24 cellular contexts compared by ENCODE assay signal in the genomic region with DNA sequence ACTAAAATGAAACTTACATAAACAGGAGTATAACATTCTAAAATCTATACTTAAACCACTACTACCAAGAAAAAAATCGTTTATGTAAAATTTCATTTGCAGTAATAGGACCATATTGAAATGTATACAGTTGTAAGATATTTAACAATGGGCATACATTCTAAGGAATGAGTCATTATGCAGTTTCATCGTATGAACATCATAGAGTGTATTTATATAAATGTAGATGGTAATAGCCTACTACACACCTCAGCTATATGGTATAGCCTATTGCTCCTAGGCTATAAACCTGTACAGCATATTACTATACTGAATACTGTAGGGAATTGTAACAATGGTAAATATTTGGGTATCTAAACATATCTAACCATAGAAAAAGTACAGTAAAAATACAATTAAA.
"Had no signal": no experiment of that assay in that cellular context is flagged by ENCODE, and none has a peak within 500 bp of the region (broad histone marks: within the 10 kb centered on the region; RNA-seq: fewer than 3 reads in every experiment).

No MANE protein-coding gene starts in this region.

- H3K9me3 ChIP-seq: esophagus squamous epithelium, lower lobe of right lung, right lobe of liver, thoracic aorta, tibial nerve, upper lobe of left lung had no signal

- H2AFZ ChIP-seq: parathyroid adenoma had no signal

- H3K27me3 ChIP-seq: dorsolateral prefrontal cortex, esophagus squamous epithelium, right lobe of liver, tibial nerve, upper lobe of left lung had no signal

- H3K36me3 ChIP-seq: esophagus squamous epithelium, lower lobe of right lung, right lobe of liver, thoracic aorta, upper lobe of left lung had no signal

- H3K27ac ChIP-seq: dorsolateral prefrontal cortex, esophagus squamous epithelium, lower lobe of right lung, parathyroid adenoma, right lobe of liver, thoracic aorta, tibial nerve, upper lobe of left lung had no signal

- DNase-seq: dorsolateral prefrontal cortex; effector CD4-positive, alpha-beta T cell; esophagus squamous epithelium; hypothalamus; immature natural killer cell; islet precursor cell; kidney glomerular epithelial cell; left ventricle myocardium superior; lower lobe of right lung; naive B cell; right lobe of liver; small intestine; stimulated activated CD4-positive, alpha-beta T cell treated with anti-CD3 and anti-CD28 coated beads, Interleukin-15, amount 100 ng/mL, for 24 hours; stimulated activated CD4-positive, alpha-beta T cell treated with anti-CD3 and anti-CD28 coated beads, Interleukin-2, amount 100 ng/mL, for 48 hours; stimulated activated naive B cell treated with anti-CD40 and anti-IgM and Interleukin-4, amounts not matched to agents 10 μg/mL and 1 μg/mL and 100 μg/mL, for 72 hours; upper lobe of left lung had no signal

- H3K4me1 ChIP-seq: esophagus squamous epithelium, lower lobe of right lung, parathyroid adenoma, right lobe of liver, tibial nerve, upper lobe of left lung had no signal

- FAIRE-seq: urothelium cell line had no signal

- H3K9me3 Mint-ChIP-seq: immature natural killer cell; neural crest cell; stimulated activated naive CD8-positive, alpha-beta T cell treated with anti-CD3 and anti-CD28 coated beads, Interleukin-15, Interleukin-2, amounts not matched to agents 100 ng/mL and 50 ng/mL, for 24 hours had no signal

- H3K27ac Mint-ChIP-seq: immature natural killer cell; naive B cell; natural killer cell treated with Interleukin-12 subunit alpha and Interleukin-12 subunit beta and Interleukin-15 and Interleukin-18, amount 100 ng/mL, for 72 hours; progenitor cell of endocrine pancreas; stimulated activated naive B cell treated with anti-CD40 and anti-IgM and Interleukin-4, amounts not matched to agents 10 μg/mL and 1 μg/mL and 100 μg/mL, for 72 hours; stimulated activated naive CD8-positive, alpha-beta T cell treated with anti-CD3 and anti-CD28 coated beads, Interleukin-15, Interleukin-2, amounts not matched to agents 100 ng/mL and 50 ng/mL, for 24 hours had no signal

- H3K36me3 Mint-ChIP-seq: natural killer cell treated with Interleukin-12 subunit alpha and Interleukin-12 subunit beta and Interleukin-15 and Interleukin-18, amount 100 ng/mL, for 72 hours had no signal

- H3K4me3 ChIP-seq: dorsolateral prefrontal cortex, esophagus squamous epithelium, lower lobe of right lung, right lobe of liver, thoracic aorta, tibial nerve, upper lobe of left lung had no signal

- H3K79me2 ChIP-seq: parathyroid adenoma had no signal

- H3K4me1 Mint-ChIP-seq: immature natural killer cell; naive B cell; neural crest cell; stimulated activated naive B cell treated with anti-CD40 and anti-IgM and Interleukin-4, amounts not matched to agents 10 μg/mL and 1 μg/mL and 100 μg/mL, for 72 hours had no signal

- H3K4me3 Mint-ChIP-seq: immature natural killer cell; naive B cell; natural killer cell treated with Interleukin-12 subunit alpha and Interleukin-12 subunit beta and Interleukin-15 and Interleukin-18, amount 100 ng/mL, for 72 hours; neural crest cell; stimulated activated naive B cell treated with anti-CD40 and anti-IgM and Interleukin-4, amounts not matched to agents 10 μg/mL and 1 μg/mL and 100 μg/mL, for 72 hours; stimulated activated naive CD8-positive, alpha-beta T cell treated with anti-CD3 and anti-CD28 coated beads, Interleukin-15, Interleukin-2, amounts not matched to agents 100 ng/mL and 50 ng/mL, for 24 hours had no signal

- H3K9ac ChIP-seq: parathyroid adenoma had no signal

- ATAC-seq: left ventricle myocardium superior; lower lobe of right lung; natural killer cell treated with Interleukin-12 subunit alpha and Interleukin-12 subunit beta and Interleukin-15 and Interleukin-18, amount 100 ng/mL, for 72 hours; right lobe of liver; stimulated activated naive B cell treated with anti-CD40 and anti-IgM and Interleukin-4, amounts not matched to agents 10 μg/mL and 1 μg/mL and 100 μg/mL, for 72 hours had no signal

- H3K27me3 Mint-ChIP-seq: naive B cell; natural killer cell treated with Interleukin-12 subunit alpha and Interleukin-12 subunit beta and Interleukin-15 and Interleukin-18, amount 100 ng/mL, for 72 hours; progenitor cell of endocrine pancreas; stimulated activated naive B cell treated with anti-CD40 and anti-IgM and Interleukin-4, amounts not matched to agents 10 μg/mL and 1 μg/mL and 100 μg/mL, for 72 hours; stimulated activated naive CD8-positive, alpha-beta T cell treated with anti-CD3 and anti-CD28 coated beads, Interleukin-15, Interleukin-2, amounts not matched to agents 100 ng/mL and 50 ng/mL, for 24 hours had no signal
